ENCODE assay signal across 1 cellular context in genomic region chr2:3377279-3377611, GRCh38.
TF ChIP-seq lines count a peak whose summit lies in the region.

No MANE protein-coding gene starts in this region.

TF ChIP-seq in HepG2, 621 proteins besides CTCF, POLR2A, EP300 and RAD21 (continues in another document):
- TF ChIP-seq MNT (IDR thresholded peaks at IDR 0.05), result no peak
- TF ChIP-seq SETDB1 (CRISPR knock-in tag; IDR thresholded peaks at IDR 0.05; ENCODE audit: borderline replicate concordance), result no peak
- peak; percentile 64 for TF ChIP-seq GABPA (IDR thresholded peaks at IDR 0.05; ENCODE audit: low read depth, low read length)
- TF ChIP-seq GABPA (CRISPR knock-in tag; IDR thresholded peaks at IDR 0.05; ENCODE audit: low read depth), result peak; percentile 80; the same call in 1 of the 2 replicates
- no peak for TF ChIP-seq KMT2A (CRISPR knock-in tag; IDR thresholded peaks at IDR 0.05)
- no peak for TF ChIP-seq AFF4 (CRISPR knock-in tag; IDR thresholded peaks at IDR 0.05)
- no peak for TF ChIP-seq ZNF503 (CRISPR knock-in tag; IDR thresholded peaks at IDR 0.05)
- TF ChIP-seq ZNF253 (CRISPR knock-in tag; IDR thresholded peaks at IDR 0.05; ENCODE audit: borderline replicate concordance), result no peak
- no peak for TF ChIP-seq NFKB2 (CRISPR knock-in tag; IDR thresholded peaks at IDR 0.05; ENCODE audit: borderline replicate concordance)
- no peak for TF ChIP-seq SMC3 (IDR thresholded peaks at IDR 0.05; ENCODE audit: low read length)
- TF ChIP-seq NR2C2 (CRISPR knock-in tag; IDR thresholded peaks at IDR 0.05; ENCODE audit: borderline replicate concordance), result peak; percentile 98
- TF ChIP-seq, protein P1, sequence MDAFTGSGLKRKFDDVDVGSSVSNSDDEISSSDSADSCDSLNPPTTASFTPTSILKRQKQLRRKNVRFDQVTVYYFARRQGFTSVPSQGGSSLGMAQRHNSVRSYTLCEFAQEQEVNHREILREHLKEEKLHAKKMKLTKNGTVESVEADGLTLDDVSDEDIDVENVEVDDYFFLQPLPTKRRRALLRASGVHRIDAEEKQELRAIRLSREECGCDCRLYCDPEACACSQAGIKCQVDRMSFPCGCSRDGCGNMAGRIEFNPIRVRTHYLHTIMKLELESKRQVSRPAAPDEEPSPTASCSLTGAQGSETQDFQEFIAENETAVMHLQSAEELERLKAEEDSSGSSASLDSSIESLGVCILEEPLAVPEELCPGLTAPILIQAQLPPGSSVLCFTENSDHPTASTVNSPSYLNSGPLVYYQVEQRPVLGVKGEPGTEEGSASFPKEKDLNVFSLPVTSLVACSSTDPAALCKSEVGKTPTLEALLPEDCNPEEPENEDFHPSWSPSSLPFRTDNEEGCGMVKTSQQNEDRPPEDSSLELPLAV (CRISPR knock-in tag; conservative IDR thresholded peaks at IDR 0.05; ENCODE audit: low read depth), result no peak
- no peak for TF ChIP-seq IKZF1 (IDR thresholded peaks at IDR 0.05)
- no peak for TF ChIP-seq ZC3H4 (CRISPR knock-in tag; IDR thresholded peaks at IDR 0.05; ENCODE audit: borderline replicate concordance)
- no peak for TF ChIP-seq GMEB2 (CRISPR knock-in tag; IDR thresholded peaks at IDR 0.05; ENCODE audit: low read depth)
- TF ChIP-seq MXD4 (CRISPR knock-in tag; IDR thresholded peaks at IDR 0.05), result no peak
- no peak for TF ChIP-seq PHF20 (CRISPR knock-in tag; IDR thresholded peaks at IDR 0.05)
- no peak for TF ChIP-seq SIX4 (CRISPR knock-in tag; IDR thresholded peaks at IDR 0.05)
- TF ChIP-seq ZNF724P (CRISPR knock-in tag; IDR thresholded peaks at IDR 0.05; ENCODE audit: borderline replicate concordance), result no peak
- no peak for TF ChIP-seq DR1 (CRISPR knock-in tag; IDR thresholded peaks at IDR 0.05)
- TF ChIP-seq HNRNPK (IDR thresholded peaks at IDR 0.05; ENCODE audit: low read depth, low read length, poor library complexity, severe bottlenecking), result no peak
- TF ChIP-seq FOXJ3 (CRISPR knock-in tag; IDR thresholded peaks at IDR 0.05; ENCODE audit: borderline replicate concordance), result no peak
- TF ChIP-seq RCOR2 (CRISPR knock-in tag; IDR thresholded peaks at IDR 0.05), result no peak
- no peak for TF ChIP-seq GATA4 (IDR thresholded peaks at IDR 0.05; ENCODE audit: borderline replicate concordance, low read depth)
- TF ChIP-seq ZNF878 (CRISPR knock-in tag; IDR thresholded peaks at IDR 0.05), result 0 out of 2 replicates have a peak, but pooled peaks have one; percentile 11
- no peak for TF ChIP-seq SP140L (CRISPR knock-in tag; IDR thresholded peaks at IDR 0.05; ENCODE audit: borderline replicate concordance)
- no peak for TF ChIP-seq ZNF749 (CRISPR knock-in tag; IDR thresholded peaks at IDR 0.05; ENCODE audit: borderline replicate concordance)
- TF ChIP-seq, protein P2, sequence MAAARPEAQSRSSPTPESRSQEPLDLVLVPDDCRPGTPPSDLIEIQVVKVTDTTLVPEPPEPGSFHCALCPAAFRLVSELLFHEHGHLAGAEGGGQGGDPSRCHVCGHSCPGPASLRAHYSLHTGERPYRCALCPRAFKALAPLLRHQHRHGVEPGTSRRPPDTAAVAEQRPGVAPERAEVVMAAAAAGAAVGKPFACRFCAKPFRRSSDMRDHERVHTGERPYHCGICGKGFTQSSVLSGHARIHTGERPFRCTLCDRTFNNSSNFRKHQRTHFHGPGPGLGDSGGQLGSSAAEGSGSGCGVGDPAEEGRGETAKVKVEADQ (CRISPR knock-in tag; IDR thresholded peaks at IDR 0.05; ENCODE audit: borderline replicate concordance), result no peak
- no peak for TF ChIP-seq ZNF713 (CRISPR knock-in tag; IDR thresholded peaks at IDR 0.05)
- TF ChIP-seq THYN1 (CRISPR knock-in tag; IDR thresholded peaks at IDR 0.05; ENCODE audit: borderline replicate concordance, low read depth), result no peak
- TF ChIP-seq, protein P3, sequence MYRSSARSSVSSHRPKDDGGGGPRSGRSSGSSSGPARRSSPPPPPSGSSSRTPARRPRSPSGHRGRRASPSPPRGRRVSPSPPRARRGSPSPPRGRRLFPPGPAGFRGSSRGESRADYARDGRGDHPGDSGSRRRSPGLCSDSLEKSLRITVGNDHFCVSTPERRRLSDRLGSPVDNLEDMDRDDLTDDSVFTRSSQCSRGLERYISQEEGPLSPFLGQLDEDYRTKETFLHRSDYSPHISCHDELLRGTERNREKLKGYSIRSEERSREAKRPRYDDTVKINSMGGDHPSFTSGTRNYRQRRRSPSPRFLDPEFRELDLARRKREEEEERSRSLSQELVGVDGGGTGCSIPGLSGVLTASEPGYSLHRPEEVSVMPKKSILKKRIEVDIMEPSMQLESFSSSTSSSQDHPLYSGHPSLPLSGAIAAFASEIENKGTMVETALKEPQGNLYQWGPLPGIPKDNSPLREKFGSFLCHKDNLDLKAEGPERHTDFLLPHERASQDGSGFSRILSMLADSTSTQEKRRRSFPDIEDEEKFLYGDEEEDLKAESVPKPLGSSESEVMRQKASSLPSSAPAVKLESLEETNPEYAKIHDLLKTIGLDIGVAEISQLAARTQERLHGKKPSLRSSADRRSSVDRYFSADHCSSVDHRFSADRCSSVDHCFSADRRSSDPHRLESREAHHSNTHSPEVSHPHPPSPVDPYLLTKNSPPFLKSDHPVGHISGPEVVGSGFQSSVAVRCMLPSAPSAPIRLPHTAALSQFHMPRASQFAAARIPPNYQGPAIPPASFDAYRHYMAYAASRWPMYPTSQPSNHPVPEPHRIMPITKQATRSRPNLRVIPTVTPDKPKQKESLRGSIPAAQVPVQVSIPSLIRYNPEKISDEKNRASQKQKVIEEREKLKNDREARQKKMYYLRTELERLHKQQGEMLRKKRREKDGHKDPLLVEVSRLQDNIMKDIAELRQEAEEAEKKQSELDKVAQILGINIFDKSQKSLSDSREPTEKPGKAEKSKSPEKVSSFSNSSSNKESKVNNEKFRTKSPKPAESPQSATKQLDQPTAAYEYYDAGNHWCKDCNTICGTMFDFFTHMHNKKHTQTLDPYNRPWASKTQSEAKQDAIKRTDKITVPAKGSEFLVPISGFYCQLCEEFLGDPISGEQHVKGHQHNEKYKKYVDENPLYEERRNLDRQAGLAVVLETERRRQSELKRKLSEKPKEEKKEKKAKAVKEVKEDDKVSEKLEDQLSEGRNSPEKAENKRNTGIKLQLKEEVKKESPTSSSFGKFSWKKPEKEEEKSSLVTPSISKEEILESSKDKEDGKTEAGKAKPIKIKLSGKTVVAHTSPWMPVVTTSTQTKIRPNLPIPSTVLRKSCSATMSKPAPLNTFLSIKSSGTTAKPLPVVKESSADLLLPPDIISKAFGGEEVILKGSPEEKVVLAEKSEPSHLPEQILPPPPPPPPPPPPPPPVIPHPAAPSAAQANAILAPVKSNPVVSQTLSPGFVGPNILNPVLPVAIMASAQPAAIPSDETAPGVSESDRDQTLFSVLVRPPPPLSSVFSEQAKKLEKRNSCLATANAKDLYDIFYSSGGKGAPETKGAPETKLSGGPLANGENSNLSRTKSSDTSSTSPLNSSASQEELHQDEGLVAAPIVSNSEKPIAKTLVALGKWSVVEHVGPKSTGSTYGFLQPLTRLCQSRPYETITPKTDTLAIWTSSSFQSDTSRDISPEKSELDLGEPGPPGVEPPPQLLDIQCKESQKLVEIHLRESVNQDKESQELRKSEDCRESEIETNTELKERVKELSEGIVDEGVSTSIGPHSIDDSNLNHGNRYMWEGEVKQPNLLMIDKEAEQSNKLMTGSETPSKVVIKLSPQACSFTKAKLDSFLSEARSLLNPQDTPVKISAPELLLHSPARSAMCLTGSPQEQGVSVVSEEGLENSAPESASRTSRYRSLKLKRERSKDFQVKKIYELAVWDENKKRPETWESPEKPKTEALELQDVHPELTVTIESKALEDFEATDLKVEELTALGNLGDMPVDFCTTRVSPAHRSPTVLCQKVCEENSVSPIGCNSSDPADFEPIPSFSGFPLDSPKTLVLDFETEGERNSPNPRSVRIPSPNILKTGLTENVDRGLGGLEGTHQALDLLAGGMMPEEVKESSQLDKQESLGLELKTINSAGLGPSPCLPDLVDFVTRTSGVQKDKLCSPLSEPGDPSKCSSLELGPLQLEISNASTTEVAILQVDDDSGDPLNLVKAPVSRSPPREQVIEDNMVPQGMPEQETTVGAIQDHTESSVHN (CRISPR knock-in tag; IDR thresholded peaks at IDR 0.05), result no peak
- no peak for TF ChIP-seq GPN1 (CRISPR knock-in tag; IDR thresholded peaks at IDR 0.05; ENCODE audit: borderline replicate concordance)
- TF ChIP-seq ZNF703 (CRISPR knock-in tag; IDR thresholded peaks at IDR 0.05; ENCODE audit: borderline replicate concordance), result no peak
- no peak for TF ChIP-seq ZNF354B (CRISPR knock-in tag; IDR thresholded peaks at IDR 0.05)
- TF ChIP-seq MAFG (CRISPR knock-in tag; IDR thresholded peaks at IDR 0.05), result no peak
- no peak for TF ChIP-seq PAXIP1 (CRISPR knock-in tag; conservative IDR thresholded peaks at IDR 0.05)
- TF ChIP-seq ZNF547 (CRISPR knock-in tag; IDR thresholded peaks at IDR 0.05), result no peak
- no peak for TF ChIP-seq SOX5 (CRISPR knock-in tag; IDR thresholded peaks at IDR 0.05; ENCODE audit: borderline replicate concordance)
